21 cellular contexts compared by ENCODE assay signal in genomic region chr6:135739288-135739687, GRCh38.
A peak's percentile ranks its signal among the peaks of the same experiment; 100 is the strongest.
DNase-seq lines count a peak whose midpoint lies in the region; ATAC-seq lines count a peak whose summit lies in the region.
"Had no signal": no experiment of that assay in that cellular context is flagged by ENCODE, and none has a peak within 500 bp of the region (broad histone marks: within the 10 kb centered on the region; RNA-seq: fewer than 3 reads in every experiment).

No MANE protein-coding gene starts in this region.

- DNase-seq in AG08395 (ENCODE audit: low spot score) (peak; percentile 8), GM23248 (peak; percentile 86), hepatic stellate cell (ENCODE audit: low spot score) (peak; percentile 9), retina (no peak), superior temporal gyrus (ENCODE audit: extremely low spot score) (no peak)
- no peak for DNase-seq in activated T-helper 1 cell treated with anti-CD3 and anti-CD28 coated beads, Interleukin-12 subunit alpha, Interleukin-12 subunit beta, Interleukin-2, Interleukin-4 antibody, amounts not matched to agents 30 ng/mL and 10 ng/mL and 1 ng/mL, durations not matched to agents 14 hours and 24 hours and 36 hours (ENCODE audit: low spot score)
- DNase-seq: central memory CD4-positive, alpha-beta T cell; effector memory CD8-positive, alpha-beta T cell; gastrocnemius medialis; Kasumi-1; NCI-H1694 treated with DMSO at 0.1 percent for 48 hours; NCI-H510A treated with DMSO at 0.1 percent for 48 hours; right cardiac atrium; stimulated activated CD4-positive, alpha-beta T cell treated with anti-CD3 and anti-CD28 coated beads, Interleukin-4, amount 100 ng/mL, for 1 hour had no signal

- H3K27ac ChIP-seq in GM23248, result peak overlapping the region; percentile 73
- H3K27ac ChIP-seq: BLaER1 treated with 17β-estradiol and CSF1 and Interleukin-3, amounts not matched to agents 10 nM and 100 nM; gastrocnemius medialis; HL-60; neural progenitor cell had no signal

- no peaks in the 10 kb centered on the region for H3K79me2 ChIP-seq in GM23248 (ENCODE audit: insufficient read depth)

- no peaks in the 10 kb centered on the region for H3K36me3 Mint-ChIP-seq in activated T-helper 1 cell treated with anti-CD3 and anti-CD28 coated beads, Interleukin-12 subunit alpha, Interleukin-12 subunit beta, Interleukin-2, Interleukin-4 antibody, amounts not matched to agents 30 ng/mL and 10 ng/mL and 1 ng/mL, durations not matched to agents 14 hours and 24 hours and 36 hours (ENCODE audit: low read depth)
- H3K36me3 Mint-ChIP-seq: neural progenitor cell, type B pancreatic cell had no signal

- peaks cover 5% of the 10 kb centered on the region for H3K9me3 Mint-ChIP-seq in activated T-helper 1 cell treated with anti-CD3 and anti-CD28 coated beads, Interleukin-12 subunit alpha, Interleukin-12 subunit beta, Interleukin-2, Interleukin-4 antibody, amounts not matched to agents 30 ng/mL and 10 ng/mL and 1 ng/mL, durations not matched to agents 14 hours and 24 hours and 36 hours
- H3K9me3 Mint-ChIP-seq: neural progenitor cell, type B pancreatic cell had no signal

- intact Hi-C loops in activated T-helper 1 cell treated with anti-CD3 and anti-CD28 coated beads, Interleukin-12 subunit alpha, Interleukin-12 subunit beta, Interleukin-2, Interleukin-4 antibody, amounts not matched to agents 30 ng/mL and 10 ng/mL and 1 ng/mL, durations not matched to agents 14 hours and 24 hours and 36 hours (cut with micrococcal nuclease), result no loop called here

- peaks cover 4% of the 10 kb centered on the region for H3K27me3 Mint-ChIP-seq in activated T-helper 1 cell treated with anti-CD3 and anti-CD28 coated beads, Interleukin-12 subunit alpha, Interleukin-12 subunit beta, Interleukin-2, Interleukin-4 antibody, amounts not matched to agents 30 ng/mL and 10 ng/mL and 1 ng/mL, durations not matched to agents 14 hours and 24 hours and 36 hours (ENCODE audit: insufficient read depth)
- H3K27me3 Mint-ChIP-seq: type B pancreatic cell had no signal

- 39 to 40% methylated on average over 7 of the region's 7 CpGs for WGBS in GM23248 (ENCODE audit: low coverage in 1 of 2, low lambda C conversion rate in 2 of 2, missing lambda C conversion rate in 2 of 2), 2 experiments

- peak overlapping the region; percentile 19 for H3K4me2 ChIP-seq in GM23248 (ENCODE audit: unreplicated experiment)
- H3K4me2 ChIP-seq: BLaER1 treated with 17β-estradiol and CSF1 and Interleukin-3, amounts not matched to agents 10 nM and 100 nM; neural progenitor cell had no signal

- ATAC-seq in GM18868 (IDR thresholded peaks at IDR 0.05; ENCODE audit: unreplicated experiment) (no peak), GM19328 (IDR thresholded peaks at IDR 0.05; ENCODE audit: unreplicated experiment) (no peak)
- ATAC-seq: effector memory CD8-positive, alpha-beta T cell; gastrocnemius medialis had no signal

- H3K4me3 Mint-ChIP-seq in activated T-helper 1 cell treated with anti-CD3 and anti-CD28 coated beads, Interleukin-12 subunit alpha, Interleukin-12 subunit beta, Interleukin-2, Interleukin-4 antibody, amounts not matched to agents 30 ng/mL and 10 ng/mL and 1 ng/mL, durations not matched to agents 14 hours and 24 hours and 36 hours, result no peak overlapping the region
- H3K4me3 Mint-ChIP-seq: effector memory CD8-positive, alpha-beta T cell; neural progenitor cell; type B pancreatic cell had no signal

- no peaks in the 10 kb centered on the region for H3K9me2 ChIP-seq in GM23248 (ENCODE audit: insufficient read depth)

- H3K4me1 Mint-ChIP-seq in activated T-helper 1 cell treated with anti-CD3 and anti-CD28 coated beads, Interleukin-12 subunit alpha, Interleukin-12 subunit beta, Interleukin-2, Interleukin-4 antibody, amounts not matched to agents 30 ng/mL and 10 ng/mL and 1 ng/mL, durations not matched to agents 14 hours and 24 hours and 36 hours (ENCODE audit: low read depth), result peaks cover 13% of the 10 kb centered on the region
- H3K4me1 Mint-ChIP-seq: neural progenitor cell had no signal

- H2AFZ ChIP-seq in GM23248, result peak overlapping the region; percentile 9
- H2AFZ ChIP-seq: neural progenitor cell had no signal

- in situ Hi-C loops in GM23248 (cut with MboI), result no loop called here

- H3K27ac Mint-ChIP-seq in activated T-helper 1 cell treated with anti-CD3 and anti-CD28 coated beads, Interleukin-12 subunit alpha, Interleukin-12 subunit beta, Interleukin-2, Interleukin-4 antibody, amounts not matched to agents 30 ng/mL and 10 ng/mL and 1 ng/mL, durations not matched to agents 14 hours and 24 hours and 36 hours, result peak overlapping the region; percentile 17
- H3K27ac Mint-ChIP-seq: effector memory CD8-positive, alpha-beta T cell; neural progenitor cell; type B pancreatic cell had no signal

- no peaks in the 10 kb centered on the region for H3K9me3 ChIP-seq in GM23248 (ENCODE audit: low read depth)
- H3K9me3 ChIP-seq: gastrocnemius medialis had no signal

- H3K9ac ChIP-seq in GM23248, result peak overlapping the region; percentile 26; the same call in 1 of the 2 replicates
- H3K9ac ChIP-seq: BLaER1 treated with 17β-estradiol and CSF1 and Interleukin-3, amounts not matched to agents 10 nM and 100 nM; neural progenitor cell had no signal

- no peaks in the 10 kb centered on the region for H3K36me3 ChIP-seq in GM23248 (ENCODE audit: low read depth)
- H3K36me3 ChIP-seq: BLaER1 treated with 17β-estradiol and CSF1 and Interleukin-3, amounts not matched to agents 10 nM and 100 nM; gastrocnemius medialis; neural progenitor cell had no signal

- peaks cover 8% of the 10 kb centered on the region; the same call in 1 of the 2 replicates for H3F3A ChIP-seq in GM23248 (ENCODE audit: insufficient read depth)

- H4K20me1 ChIP-seq in GM23248 (ENCODE audit: insufficient read depth), result no peaks in the 10 kb centered on the region
- H4K20me1 ChIP-seq: BLaER1 treated with 17β-estradiol and CSF1 and Interleukin-3, amounts not matched to agents 10 nM and 100 nM had no signal

- H3K27me3 ChIP-seq in GM23248 (replicated peaks; ENCODE audit: insufficient read depth), result no peaks in the 10 kb centered on the region
- H3K27me3 ChIP-seq: BLaER1 treated with 17β-estradiol and CSF1 and Interleukin-3, amounts not matched to agents 10 nM and 100 nM; gastrocnemius medialis; neural progenitor cell had no signal

- H3K4me1 ChIP-seq in GM23248 (ENCODE audit: insufficient read depth), result peaks cover 14% of the 10 kb centered on the region
- H3K4me1 ChIP-seq: BLaER1 treated with 17β-estradiol and CSF1 and Interleukin-3, amounts not matched to agents 10 nM and 100 nM; gastrocnemius medialis; neural progenitor cell had no signal

- 0 out of 2 replicates have a peak overlapping the region, but pooled peaks have one; percentile 1 for H3K4me3 ChIP-seq in GM23248
- H3K4me3 ChIP-seq: BLaER1 treated with 17β-estradiol and CSF1 and Interleukin-3, amounts not matched to agents 10 nM and 100 nM; gastrocnemius medialis; lung; neural progenitor cell had no signal

Comparison
In these comparisons a context has a peak if more than half of its experiments do, and no peak if none do; other contexts are left out.
1. DNase-seq: peak in AG08395 (single experiment), GM23248 (single experiment) and hepatic stellate cell (single experiment); none in activated T-helper 1 cell treated with anti-CD3 and anti-CD28 coated beads, Interleukin-12 subunit alpha, Interleukin-12 subunit beta, Interleukin-2, Interleukin-4 antibody, amounts not matched to agents 30 ng/mL and 10 ng/mL and 1 ng/mL, durations not matched to agents 14 hours and 24 hours and 36 hours (single experiment), retina (single experiment) and superior temporal gyrus (single experiment).